ENCODE assay signal across 20 cellular contexts in genomic region chr13:78100481-78100880, GRCh38.
"Had no signal": no experiment of that assay in that cellular context is flagged by ENCODE, and none has a peak within 500 bp of the region (broad histone marks: within the 10 kb centered on the region; RNA-seq: fewer than 3 reads in every experiment).

No MANE protein-coding gene starts in this region.

- ATAC-seq: activated naive CD8-positive, alpha-beta T cell treated with anti-CD3 and anti-CD28 coated beads, Interleukin-2, amount 50 U/mL, for 24 hours; gastrocnemius medialis; lower lobe of right lung; natural killer cell; WTC11 had no signal

- H3K27me3 ChIP-seq: brain microvascular endothelial cell, colonic mucosa, gastrocnemius medialis, neutrophil, testis had no signal

- H3K27ac ChIP-seq: brain microvascular endothelial cell, colonic mucosa, gastrocnemius medialis, lower lobe of right lung, neutrophil, parathyroid adenoma, testis had no signal

- FAIRE-seq: keratinocyte had no signal

- H3K9ac ChIP-seq: parathyroid adenoma had no signal

- DNase-seq: activated CD4-positive, alpha-beta memory T cell treated with anti-CD3 and anti-CD28 coated beads, Interleukin-2, amount 10 ng/mL, durations not matched to agents 7 days and 5 days; activated CD4-positive, alpha-beta T cell treated with anti-CD3 and anti-CD28 coated beads for 48 hours; activated naive CD4-positive, alpha-beta T cell treated with anti-CD3 and anti-CD28 coated beads for 36 hours; activated naive CD8-positive, alpha-beta T cell treated with anti-CD3 and anti-CD28 coated beads, Interleukin-2, amount 50 U/mL, for 24 hours; activated T-cell treated with anti-CD3 and anti-CD28 coated beads, Interleukin-2, amount 50 U/mL, for 24 hours; anterior cingulate cortex; brain microvascular endothelial cell; colonic mucosa; endodermal cell; gastrocnemius medialis; head of caudate nucleus; lower lobe of right lung; natural killer cell; stimulated activated CD4-positive, alpha-beta T cell treated with anti-CD3 and anti-CD28 coated beads, Interleukin-15, amount 100 ng/mL, for 24 hours; stimulated activated CD4-positive, alpha-beta T cell treated with anti-CD3 and anti-CD28 coated beads, Interleukin-2, amount 100 ng/mL, for 48 hours; testis had no signal

- H3K4me3 ChIP-seq: colonic mucosa, gastrocnemius medialis, lower lobe of right lung, testis had no signal

- H3K9me3 ChIP-seq: colonic mucosa, gastrocnemius medialis, lower lobe of right lung, neutrophil, testis had no signal

- H2AFZ ChIP-seq: parathyroid adenoma had no signal

- H3K4me1 ChIP-seq: colonic mucosa, gastrocnemius medialis, lower lobe of right lung, parathyroid adenoma, testis had no signal

- H3K79me2 ChIP-seq: parathyroid adenoma had no signal

- H3K36me3 ChIP-seq: brain microvascular endothelial cell, colonic mucosa, gastrocnemius medialis, lower lobe of right lung, neutrophil had no signal
